ENCODE assay signal across 8 cellular contexts in the genomic region with DNA sequence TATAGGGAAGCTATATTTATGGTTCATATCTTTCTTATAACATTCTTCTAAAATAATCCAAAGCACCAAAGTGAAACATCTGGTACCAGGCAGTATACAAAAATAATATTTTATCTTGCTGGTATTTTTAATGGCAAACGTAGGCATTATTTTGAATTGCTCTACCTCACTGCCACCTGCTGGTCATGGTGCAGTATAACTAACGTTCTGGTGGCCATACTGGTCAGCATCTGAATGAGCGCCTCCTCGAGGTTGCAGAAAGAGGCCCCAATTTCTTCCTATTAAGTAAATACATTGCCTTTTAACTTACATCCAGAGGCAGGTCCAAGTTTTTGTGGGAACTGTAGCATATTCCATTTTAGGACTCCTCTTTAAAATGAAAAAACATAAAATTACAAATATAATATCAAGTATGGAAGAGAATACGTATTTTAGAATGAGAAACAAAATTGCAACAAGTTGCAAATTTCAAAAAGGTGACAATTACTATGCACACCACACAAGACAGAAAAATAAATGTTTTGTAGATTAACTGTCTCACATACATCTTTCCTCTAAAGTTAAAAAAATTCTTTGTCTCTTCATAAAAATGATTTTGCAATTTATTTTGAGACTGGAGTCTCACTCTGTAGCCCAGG. TPM values are rescaled to one million over a fixed set of nuclear protein-coding genes. Genes with fewer than 3 reads are reported as not detected.
A peak's percentile ranks its signal among the peaks of the same experiment; 100 is the strongest.
DNase-seq lines count a peak whose midpoint lies in the region; ATAC-seq and TF ChIP-seq lines count a peak whose summit lies in the region.

No MANE protein-coding gene starts in this region.

- H3K27ac Mint-ChIP-seq in activated naive CD4-positive, alpha-beta T cell treated with anti-CD3 and anti-CD28 coated beads for 36 hours: no peak overlapping the region
- H3K27ac Mint-ChIP-seq in progenitor cell of endocrine pancreas: no peak overlapping the region

- DNase-seq in NCI-H1105 (lab: John Stamatoyannopoulos, UW) (peak; percentile 43), SK-N-SH (peak; percentile 60), glomerular visceral epithelial cell (ENCODE audit: extremely low spot score) (peak; percentile 86), progenitor cell of endocrine pancreas (ENCODE audit: low spot score, unreplicated experiment) (peak; percentile 55), aorta (peak; percentile 77 to 78)
- peak; percentile 89 for DNase-seq in activated naive CD4-positive, alpha-beta T cell treated with anti-CD3 and anti-CD28 coated beads for 36 hours

- H3F3A ChIP-seq in SK-N-SH (replicated peaks; ENCODE audit: insufficient read depth): no peaks in the 10 kb centered on the region

- intact Hi-C loops in activated naive CD4-positive, alpha-beta T cell treated with anti-CD3 and anti-CD28 coated beads for 36 hours (cut with micrococcal nuclease): loop anchor here (1.0 to 5.0 kb wide), 9 partner anchors 54 to 836 kb away; a partner anchor contains a TSS
- intact Hi-C loops in aorta (cut with DNase I): loop anchor here (2.0 to 5.0 kb wide), 3 partner anchors 132 to 384 kb away; a partner anchor contains a TSS

- no peak overlapping the region for H2AFZ ChIP-seq in SK-N-SH (ENCODE audit: low read depth)

- no peak overlapping the region for H3K4me2 ChIP-seq in SK-N-SH

- H3K36me3 ChIP-seq in SK-N-SH (replicated peaks in 1 of 2; ENCODE audit: control insufficient read depth in 1 of 2, insufficient read depth in 2 of 2, low read length in 1 of 2) (no peaks in the 10 kb centered on the region), aorta (ENCODE audit: control insufficient read depth in 1 of 2, insufficient read depth in 2 of 2, low read length in 1 of 2) (no peaks in the 10 kb centered on the region)

- no peaks in the 10 kb centered on the region for H4K20me1 ChIP-seq in SK-N-SH (ENCODE audit: insufficient read depth)

- TF ChIP-seq CTCF in GM12873 (IDR thresholded peaks at IDR 0.05; ENCODE audit: insufficient read depth, low read depth, low read length, missing control alignments): peak; percentile 89
- TF ChIP-seq CTCF in SK-N-SH (IDR thresholded peaks at IDR 0.05): peak; percentile 100
- TF ChIP-seq CTCF in progenitor cell of endocrine pancreas (IDR thresholded peaks at IDR 0.05; ENCODE audit: unreplicated experiment): peak; percentile 98

- no peak overlapping the region for H3K9ac ChIP-seq in SK-N-SH

- no peaks in the 10 kb centered on the region for H3K27me3 Mint-ChIP-seq in activated naive CD4-positive, alpha-beta T cell treated with anti-CD3 and anti-CD28 coated beads for 36 hours (ENCODE audit: low read depth)
- peaks cover 8% of the 10 kb centered on the region for H3K27me3 Mint-ChIP-seq in progenitor cell of endocrine pancreas

- no peaks in the 10 kb centered on the region for H3K79me2 ChIP-seq in SK-N-SH (ENCODE audit: insufficient read depth)

- H3K27me3 ChIP-seq in SK-N-SH (ENCODE audit: insufficient read depth): no peaks in the 10 kb centered on the region
- no peaks in the 10 kb centered on the region for H3K27me3 ChIP-seq in aorta (ENCODE audit: control insufficient read depth in 1 of 2, insufficient read depth in 2 of 2, low read length in 1 of 2)

- H3K9me3 ChIP-seq in SK-N-SH (no peaks in the 10 kb centered on the region), aorta (ENCODE audit: control insufficient read depth, low read length) (no peaks in the 10 kb centered on the region)

- H3K4me1 ChIP-seq in SK-N-SH (ENCODE audit: control insufficient read depth in 1 of 2, insufficient read depth in 2 of 2, low read depth in 1 of 2, low read length in 1 of 2): no peaks in the 10 kb centered on the region
- no peaks in the 10 kb centered on the region for H3K4me1 ChIP-seq in aorta (ENCODE audit: control insufficient read depth in 1 of 2, insufficient read depth in 2 of 2, low read length in 2 of 2)

- WGBS in SK-N-SH (ENCODE audit: low lambda C conversion rate): 14% methylated on average over 5 of the region's 5 CpGs
- WGBS in aorta, 2 donors: 10 to 15% methylated on average over 5 of the region's 5 CpGs

- CTCF ChIA-PET in SK-N-SH (lab: Yijun Ruan, JAX): interaction anchor here (0.6 to 2.4 kb wide), 34 partner anchors 10 to 827 kb away, joined by 3 to 23 read pairs (median 3); a partner anchor contains a TSS
- CTCF ChIA-PET in activated naive CD4-positive, alpha-beta T cell treated with anti-CD3 and anti-CD28 coated beads for 36 hours (lab: Charles Lee): interaction anchor here (0.6 to 3.6 kb wide), 12 partner anchors 18 to 516 kb away, joined by 3 to 26 read pairs (median 3); no protein-coding TSS in a partner anchor

- no peaks in the 10 kb centered on the region for H3K36me3 Mint-ChIP-seq in activated naive CD4-positive, alpha-beta T cell treated with anti-CD3 and anti-CD28 coated beads for 36 hours (ENCODE audit: low read depth)
- H3K36me3 Mint-ChIP-seq in progenitor cell of endocrine pancreas (ENCODE audit: insufficient read depth): no peaks in the 10 kb centered on the region

- H3K4me3 Mint-ChIP-seq in activated naive CD4-positive, alpha-beta T cell treated with anti-CD3 and anti-CD28 coated beads for 36 hours: no peak overlapping the region
- no peak overlapping the region for H3K4me3 Mint-ChIP-seq in progenitor cell of endocrine pancreas (ENCODE audit: low read depth)

- H3K4me1 Mint-ChIP-seq in activated naive CD4-positive, alpha-beta T cell treated with anti-CD3 and anti-CD28 coated beads for 36 hours (ENCODE audit: low read depth): no peaks in the 10 kb centered on the region
- H3K4me1 Mint-ChIP-seq in progenitor cell of endocrine pancreas (ENCODE audit: low read depth): peaks cover 12% of the 10 kb centered on the region

- no peak for TF ChIP-seq EP300 in SK-N-SH (IDR thresholded peaks at IDR 0.05; ENCODE audit: borderline replicate concordance in 1 of 2, low read depth in 1 of 2, low read length in 1 of 2)

- POLR2A ChIA-PET in SK-N-SH (lab: Yijun Ruan, JAX): interaction anchor here (0.6 kb wide), 1 partner anchor 472 kb away, joined by 3 read pairs; no protein-coding TSS in a partner anchor

- peak; percentile 91 for ATAC-seq in HG02610 (IDR thresholded peaks at IDR 0.05; ENCODE audit: unreplicated experiment)
- peak; percentile 81 for ATAC-seq in aorta (ENCODE audit: low FRiP score)

- peak; percentile 97 for TF ChIP-seq RAD21 in SK-N-SH (IDR thresholded peaks at IDR 0.05; ENCODE audit: low read length)

- H3K9me2 ChIP-seq in SK-N-SH: no peaks in the 10 kb centered on the region

- no peaks in the 10 kb centered on the region for H3K9me3 Mint-ChIP-seq in activated naive CD4-positive, alpha-beta T cell treated with anti-CD3 and anti-CD28 coated beads for 36 hours
- H3K9me3 Mint-ChIP-seq in progenitor cell of endocrine pancreas (ENCODE audit: low read depth): no peaks in the 10 kb centered on the region

- H3K27ac ChIP-seq in SK-N-SH (ENCODE audit: low read depth in 2 of 2, low read length in 1 of 2) (no peak overlapping the region), aorta (ENCODE audit: low read depth in 1 of 2, low read length in 2 of 2) (no peak overlapping the region)

- H3K4me3 ChIP-seq in SK-N-SH (ENCODE audit: low read depth in 2 of 2, low read length in 1 of 2) (no peak overlapping the region; a peak in 1 of 4 replicates), aorta (ENCODE audit: low read length in 2 of 2) (no peak overlapping the region)

TF ChIP-seq in SK-N-SH, 30 proteins besides CTCF, POLR2A, EP300 and RAD21:
- TF ChIP-seq JUND (IDR thresholded peaks at IDR 0.05) (no peak), SMC3 (IDR thresholded peaks at IDR 0.05; ENCODE audit: low read depth, low read length) (peak; percentile 85), CHD2 (IDR thresholded peaks at IDR 0.05; ENCODE audit: low read length, partially characterized antibody) (peak; percentile 55), FOXJ3 (CRISPR knock-in tag; IDR thresholded peaks at IDR 0.05) (no peak), YY1 (IDR thresholded peaks at IDR 0.05; ENCODE audit: low read depth) (peak; percentile 74; the same call in 1 of the 2 replicates), RCOR1 (IDR thresholded peaks at IDR 0.05; ENCODE audit: low read length) (peak; percentile 37; the same call in 1 of the 2 replicates), TCF12 (IDR thresholded peaks at IDR 0.05) (0 out of 2 replicates have a peak, but pooled peaks have one; percentile 3)
- TF ChIP-seq, protein P1, sequence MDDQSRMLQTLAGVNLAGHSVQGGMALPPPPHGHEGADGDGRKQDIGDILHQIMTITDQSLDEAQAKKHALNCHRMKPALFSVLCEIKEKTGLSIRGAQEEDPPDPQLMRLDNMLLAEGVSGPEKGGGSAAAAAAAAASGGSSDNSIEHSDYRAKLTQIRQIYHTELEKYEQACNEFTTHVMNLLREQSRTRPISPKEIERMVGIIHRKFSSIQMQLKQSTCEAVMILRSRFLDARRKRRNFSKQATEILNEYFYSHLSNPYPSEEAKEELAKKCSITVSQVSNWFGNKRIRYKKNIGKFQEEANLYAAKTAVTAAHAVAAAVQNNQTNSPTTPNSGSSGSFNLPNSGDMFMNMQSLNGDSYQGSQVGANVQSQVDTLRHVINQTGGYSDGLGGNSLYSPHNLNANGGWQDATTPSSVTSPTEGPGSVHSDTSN (IDR thresholded peaks at IDR 0.05): no peak

RNA-seq across cellular contexts. Expression of a gene that starts 22.9 kb away (rescaled TPM):
- polyA plus RNA-seq in SK-N-SH (2012; rRNA removed): not detected in 2 replicates
- not detected in 2 replicates for polyA plus RNA-seq in SK-N-SH (2012; cell fraction: cytosol; rRNA removed)
- polyA plus RNA-seq in SK-N-SH (2012; cell fraction: nucleus; rRNA removed): not detected in 2 replicates
- total RNA-seq in activated naive CD4-positive, alpha-beta T cell treated with anti-CD3 and anti-CD28 coated beads for 36 hours: not detected
- total RNA-seq in progenitor cell of endocrine pancreas: not detected in 2 replicates
- total RNA-seq in aorta: not detected
- not detected for polyA plus RNA-seq in aorta

RNA-seq across cellular contexts. Expression of a gene that starts 56.6 kb away (rescaled TPM):
- polyA plus RNA-seq in SK-N-SH (2012; rRNA removed): 235 and 387 TPM in 2 replicates
- polyA plus RNA-seq in SK-N-SH (2012; cell fraction: cytosol; rRNA removed): 362 and 414 TPM in 2 replicates
- polyA plus RNA-seq in SK-N-SH (2012; cell fraction: nucleus; rRNA removed): 83.6 and 110 TPM in 2 replicates
- total RNA-seq in activated naive CD4-positive, alpha-beta T cell treated with anti-CD3 and anti-CD28 coated beads for 36 hours: 10 to 100 TPM; 59.7 to 76.9 TPM
- 84.3 and 108 TPM in 2 replicates for total RNA-seq in progenitor cell of endocrine pancreas
- total RNA-seq in aorta: 10 to 100 TPM; 19.7 to 22.4 TPM
- polyA plus RNA-seq in aorta: 10 to 100 TPM; 24.8 to 65.9 TPM
